ENCODE assay signal across 1 cellular context in genomic region chr16:11715246-11715947, GRCh38.
TF ChIP-seq lines count a peak whose summit lies in the region.

No MANE protein-coding gene starts in this region.

TF ChIP-seq in K562, 482 proteins besides CTCF, POLR2A, EP300 and RAD21:
- TF ChIP-seq ATF7 (IDR thresholded peaks at IDR 0.05) (0 out of 2 replicates have a peak, but pooled peaks have one; percentile 32), ZBTB26 (CRISPR knock-in tag; IDR thresholded peaks at IDR 0.05) (no peak)
